Comparison of ENCODE assay signal across 23 cellular contexts in the genomic region with DNA sequence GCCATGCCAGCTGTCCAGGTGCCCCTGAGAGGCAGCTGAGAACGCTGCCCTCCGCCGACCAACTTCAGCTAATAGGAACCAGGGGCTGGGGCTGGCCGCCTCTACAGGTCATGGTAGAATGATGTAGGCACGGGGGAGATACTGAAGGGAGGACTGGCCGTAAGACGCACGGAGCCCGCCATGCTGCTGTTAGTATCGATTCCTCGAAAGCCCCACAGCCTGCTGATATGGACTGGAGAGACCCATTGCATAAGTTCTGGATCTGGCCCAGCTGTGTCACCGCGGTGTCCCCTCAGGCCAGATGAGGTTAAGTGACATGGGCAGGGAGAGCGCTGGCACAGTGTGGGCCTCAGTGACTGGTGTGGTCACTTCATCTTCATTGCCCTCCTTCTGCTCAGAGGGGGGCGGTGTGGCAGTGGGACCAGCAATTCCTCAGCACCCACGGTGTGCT.
DNase-seq lines count a peak whose midpoint lies in the region; ATAC-seq, FAIRE-seq and TF ChIP-seq lines count a peak whose summit lies in the region.
"Had no signal": no experiment of that assay in that cellular context is flagged by ENCODE, and none has a peak within 500 bp of the region (broad histone marks: within the 10 kb centered on the region; RNA-seq: fewer than 3 reads in every experiment).

No MANE protein-coding gene starts in this region.

- no peak overlapping the region for H3K14ac ChIP-seq in mesenchymal stem cell (ENCODE audit: low read length in 2 of 2)

- no peak for FAIRE-seq in small intestine (lab: Jason Lieb, UNC)
- no peak for FAIRE-seq in frontal cortex (lab: Jason Lieb, UNC)
- FAIRE-seq: G401.6, GM12892 had no signal

- WGBS in mesenchymal stem cell, result 95% methylated on average over 16 of the region's 16 CpGs
- 89 to 91% (median 89%) methylated on average over 16 of the region's 16 CpGs for WGBS in small intestine, 3 donors

- intact Hi-C loops in Right ventricle myocardium inferior (cut with DNase I) (no loop called here), dorsolateral prefrontal cortex (cut with DNase I) (loop anchor here (10.0 kb wide), 3 partner anchors 355 to 505 kb away; no protein-coding TSS in a partner anchor)

- no peak for TF ChIP-seq CTCF in right atrium auricular region (IDR thresholded peaks at IDR 0.05)
- no peak for TF ChIP-seq CTCF in dorsolateral prefrontal cortex (IDR thresholded peaks at IDR 0.05 in 54 of 56, conservative IDR thresholded peaks at IDR 0.05 in 2 of 56; ENCODE audit: low read depth in 1 of 56, partially characterized antibody in 56 of 56)
- no peak for TF ChIP-seq CTCF in type B pancreatic cell (conservative IDR thresholded peaks at IDR 0.05)

- H3K4me3 ChIP-seq in right atrium auricular region (no peak overlapping the region), dorsolateral prefrontal cortex (no peak overlapping the region), mesenchymal stem cell (ENCODE audit: insufficient read depth in 1 of 2, low read depth in 1 of 2, low read length in 2 of 2) (no peak overlapping the region), small intestine (ENCODE audit: low read depth in 1 of 2, low read length in 2 of 2) (no peak overlapping the region)
- H3K4me3 ChIP-seq: BLaER1 treated with 17β-estradiol and CSF1 and Interleukin-3, amounts not matched to agents 10 nM and 100 nM had no signal

- no peaks in the 10 kb centered on the region for H3K4me1 Mint-ChIP-seq in type B pancreatic cell (ENCODE audit: unreplicated experiment)

- H3K9me3 Mint-ChIP-seq in type B pancreatic cell, result no peaks in the 10 kb centered on the region
- H3K9me3 Mint-ChIP-seq: CD8-positive, alpha-beta T cell had no signal

- no peak overlapping the region for H2AK5ac ChIP-seq in mesenchymal stem cell (ENCODE audit: low read length, severe bottlenecking)

- H3K9ac ChIP-seq in mesenchymal stem cell (ENCODE audit: low read length), result no peak overlapping the region
- H3K9ac ChIP-seq: BLaER1 treated with 17β-estradiol and CSF1 and Interleukin-3, amounts not matched to agents 10 nM and 100 nM had no signal

- ATAC-seq in Right ventricle myocardium inferior, result no peak
- ATAC-seq: CD8-positive, alpha-beta T cell; Panc1 had no signal

- no peaks in the 10 kb centered on the region for H3K4me1 ChIP-seq in right atrium auricular region
- no peaks in the 10 kb centered on the region for H3K4me1 ChIP-seq in mesenchymal stem cell (ENCODE audit: control insufficient read depth, insufficient read depth, low read depth, low read length)
- H3K4me1 ChIP-seq in small intestine (ENCODE audit: control insufficient read depth in 2 of 2, insufficient read depth in 1 of 2, low read depth in 1 of 2, low read length in 1 of 2), result no peaks in the 10 kb centered on the region

- no peak overlapping the region for H3K23ac ChIP-seq in mesenchymal stem cell (ENCODE audit: low read length in 2 of 2)

- H3K36me3 Mint-ChIP-seq in type B pancreatic cell, result no peaks in the 10 kb centered on the region
- H3K36me3 Mint-ChIP-seq: CD8-positive, alpha-beta T cell had no signal

- no peak overlapping the region for H3K4ac ChIP-seq in mesenchymal stem cell (ENCODE audit: low read depth in 1 of 2, low read length in 2 of 2)

- H4K8ac ChIP-seq in mesenchymal stem cell (ENCODE audit: low read length), result no peak overlapping the region

- peak overlapping the region; percentile 54 for H4K91ac ChIP-seq in mesenchymal stem cell (ENCODE audit: low read length)

- no peak overlapping the region for H3K4me2 ChIP-seq in mesenchymal stem cell (ENCODE audit: low read length, poor library complexity, severe bottlenecking)
- H3K4me2 ChIP-seq: BLaER1 treated with 17β-estradiol and CSF1 and Interleukin-3, amounts not matched to agents 10 nM and 100 nM had no signal

- no peak overlapping the region for H2AFZ ChIP-seq in mesenchymal stem cell (ENCODE audit: low read depth, low read length)

- H2BK12ac ChIP-seq in mesenchymal stem cell (ENCODE audit: low read length in 2 of 2), result no peak overlapping the region

- H3K27ac ChIP-seq in right atrium auricular region, result no peak overlapping the region
- peak overlapping the region in 48 of 59 donors; percentile 2 to 78 (median 60) for H3K27ac ChIP-seq in dorsolateral prefrontal cortex
- H3K27ac ChIP-seq in mesenchymal stem cell (ENCODE audit: low read length, poor library complexity, severe bottlenecking), result no peak overlapping the region
- H3K27ac ChIP-seq in small intestine (ENCODE audit: low read depth in 1 of 2, low read length in 1 of 2), result no peak overlapping the region
- H3K27ac ChIP-seq: 22Rv1; BLaER1 treated with 17β-estradiol and CSF1 and Interleukin-3, amounts not matched to agents 10 nM and 100 nM had no signal

- no peak overlapping the region for H2BK5ac ChIP-seq in mesenchymal stem cell (ENCODE audit: low read depth, low read length, poor library complexity, severe bottlenecking)

- no peaks in the 10 kb centered on the region for H3K27me3 Mint-ChIP-seq in type B pancreatic cell

- no peak overlapping the region for H2BK120ac ChIP-seq in mesenchymal stem cell (ENCODE audit: low read depth, low read length)

- no peak overlapping the region for H3K4me3 Mint-ChIP-seq in type B pancreatic cell
- H3K4me3 Mint-ChIP-seq: CD8-positive, alpha-beta T cell had no signal

- no peaks in the 10 kb centered on the region for H3K9me3 ChIP-seq in right atrium auricular region
- no peaks in the 10 kb centered on the region for H3K9me3 ChIP-seq in mesenchymal stem cell (ENCODE audit: control insufficient read depth, low read length)
- no peaks in the 10 kb centered on the region for H3K9me3 ChIP-seq in small intestine (ENCODE audit: control insufficient read depth, low read depth)
- H3K9me3 ChIP-seq: BLaER1 treated with 17β-estradiol and CSF1 and Interleukin-3, amounts not matched to agents 10 nM and 100 nM had no signal

- DNase-seq in Right ventricle myocardium inferior (ENCODE audit: missing footprints), result peak; percentile 63
- no peak for DNase-seq in right atrium auricular region (ENCODE audit: low spot score)
- DNase-seq in dorsolateral prefrontal cortex, result peak in 3 of 10 donors; percentile 24 to 32 (median 29)
- no peak for DNase-seq in mesenchymal stem cell
- no peak for DNase-seq in type B pancreatic cell (ENCODE audit: extremely low spot score, unreplicated experiment)
- DNase-seq in small intestine, result no peak
- no peak for DNase-seq in frontal cortex (ENCODE audit: low spot score in 2 of 2)
- DNase-seq in stimulated activated naive CD4-positive, alpha-beta T cell treated with Interleukin-2 at 50 U/mL for 16 hours (lab: John Stamatoyannopoulos, UW), result no peak
- DNase-seq: ACHN; Calu3; CD8-positive, alpha-beta T cell; DMS153; Kasumi-1; NCI-H1694; NCI-H2081; NCI-H2171 treated with DMSO at 0.1 percent for 48 hours; NCI-H524 treated with DMSO at 0.1 percent for 48 hours; NCI-H82 had no signal

- H3K36me3 ChIP-seq in right atrium auricular region (no peaks in the 10 kb centered on the region), mesenchymal stem cell (ENCODE audit: control insufficient read depth in 1 of 2, insufficient read depth in 2 of 2, low read depth in 1 of 2, low read length in 2 of 2) (no peaks in the 10 kb centered on the region), small intestine (ENCODE audit: control insufficient read depth in 2 of 2, insufficient read depth in 2 of 2, low read length in 2 of 2) (no peaks in the 10 kb centered on the region)
- H3K36me3 ChIP-seq: BLaER1 treated with 17β-estradiol and CSF1 and Interleukin-3, amounts not matched to agents 10 nM and 100 nM had no signal

- H3K79me1 ChIP-seq in mesenchymal stem cell (replicated peaks; ENCODE audit: low read length, poor library complexity, severe bottlenecking), result no peaks in the 10 kb centered on the region

- H3K18ac ChIP-seq in mesenchymal stem cell (ENCODE audit: low read depth in 1 of 2, low read length in 2 of 2), result no peak overlapping the region

- no peak overlapping the region for H2BK15ac ChIP-seq in mesenchymal stem cell (ENCODE audit: low read depth, poor library complexity, severe bottlenecking)

- no peaks in the 10 kb centered on the region for H3K27me3 ChIP-seq in right atrium auricular region
- no peaks in the 10 kb centered on the region for H3K27me3 ChIP-seq in dorsolateral prefrontal cortex
- H3K27me3 ChIP-seq in mesenchymal stem cell (ENCODE audit: control insufficient read depth in 1 of 2, insufficient read depth in 1 of 2, low read length in 2 of 2), result peaks cover 15 to 41% of the 10 kb centered on the region in 2 experiments
- no peaks in the 10 kb centered on the region for H3K27me3 ChIP-seq in small intestine (ENCODE audit: control insufficient read depth in 2 of 2, insufficient read depth in 2 of 2, low read length in 2 of 2)
- H3K27me3 ChIP-seq: BLaER1 treated with 17β-estradiol and CSF1 and Interleukin-3, amounts not matched to agents 10 nM and 100 nM had no signal

- H3K27ac Mint-ChIP-seq in type B pancreatic cell, result peak overlapping the region; percentile 54
- H3K27ac Mint-ChIP-seq: CD8-positive, alpha-beta T cell had no signal

Comparison
In these comparisons a context has a peak if more than half of its experiments do, and no peak if none do; other contexts are left out.
1. H3K27ac ChIP-seq: peak in dorsolateral prefrontal cortex (48 of 59); none in right atrium auricular region (0 of 2), mesenchymal stem cell (single experiment) and small intestine (0 of 2).